Comparison of ENCODE assay signal across 1 cellular context in the genomic region with DNA sequence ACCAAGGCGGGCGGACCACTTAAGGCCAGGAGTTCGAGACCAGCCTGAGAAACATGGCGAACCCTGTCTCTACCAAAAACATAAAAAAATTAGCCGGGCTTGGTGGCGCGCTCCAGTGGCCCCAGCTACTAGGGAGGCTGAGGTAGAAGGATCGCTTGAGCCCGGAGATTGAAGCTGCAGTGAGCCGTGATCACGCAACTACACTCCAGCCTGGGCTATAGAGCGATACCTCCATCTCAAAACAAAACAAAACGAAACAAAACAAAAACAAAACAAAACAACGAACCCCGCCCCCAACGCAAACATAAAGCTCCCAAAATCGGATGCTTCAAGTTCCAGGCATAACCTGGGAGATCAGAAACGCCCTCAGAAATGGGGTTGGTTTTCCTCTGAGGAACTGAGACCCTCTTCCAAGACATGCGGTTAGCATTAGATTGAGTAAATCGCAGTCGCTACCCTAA.
TF ChIP-seq lines count a peak whose summit lies in the region.

No MANE protein-coding gene starts in this region.

TF ChIP-seq in HCT116, 20 proteins besides CTCF, POLR2A, EP300 and RAD21:
- TF ChIP-seq EZH2 (IDR thresholded peaks at IDR 0.05) (no peak), MAX (IDR thresholded peaks at IDR 0.05) (no peak), SRF (IDR thresholded peaks at IDR 0.05; ENCODE audit: low read depth) (no peak), CEBPB (IDR thresholded peaks at IDR 0.05; ENCODE audit: low read depth) (no peak), TCF7L2 (IDR thresholded peaks at IDR 0.05; ENCODE audit: borderline replicate concordance, extremely low read depth, insufficient read depth, insufficient read length) (no peak), FOSL1 (IDR thresholded peaks at IDR 0.05; ENCODE audit: low read depth) (no peak), EGR1 (IDR thresholded peaks at IDR 0.05; ENCODE audit: low read depth) (no peak), REST (IDR thresholded peaks at IDR 0.05; ENCODE audit: low read depth) (no peak), ELF1 (IDR thresholded peaks at IDR 0.05; ENCODE audit: borderline replicate concordance, low read depth) (no peak)
